ENCODE assay signal across 18 cellular contexts in the genomic region with DNA sequence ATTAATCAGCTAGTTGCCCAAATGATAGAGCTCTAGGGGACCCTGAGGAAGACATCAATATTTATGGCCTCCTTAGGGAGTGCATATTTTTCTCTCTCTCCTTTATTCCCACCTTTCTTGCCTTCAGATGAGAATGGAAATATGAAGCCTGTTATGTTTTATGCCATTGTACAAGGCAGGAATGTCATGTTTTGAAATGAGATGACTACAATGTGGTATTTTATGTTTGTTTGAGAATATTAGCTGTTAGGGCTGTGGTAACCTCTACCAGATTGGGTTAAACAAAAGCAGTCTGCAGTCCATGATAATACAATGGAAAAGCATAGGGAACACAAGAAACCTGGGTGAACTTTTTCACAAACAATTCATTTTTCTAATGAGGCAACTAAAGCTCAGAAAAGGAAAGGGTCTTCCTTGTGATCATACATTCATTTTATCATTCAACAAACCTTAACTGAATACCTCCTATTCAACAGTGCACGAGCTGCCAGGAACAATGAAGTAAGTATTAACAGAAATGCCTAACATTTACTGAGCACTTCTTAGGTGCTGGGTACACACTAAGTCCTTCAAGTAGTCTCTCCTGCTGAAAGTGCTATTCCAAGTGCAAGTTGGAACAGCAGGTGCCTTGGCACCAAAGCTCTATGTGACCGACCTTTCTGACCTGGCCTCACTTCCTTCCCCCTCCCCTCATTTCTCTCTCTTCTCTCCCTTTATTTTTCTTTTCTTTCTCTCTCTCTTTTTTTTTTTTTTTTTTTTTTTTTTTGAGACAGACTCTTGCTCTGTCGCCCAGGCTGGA.
"Had no signal": no experiment of that assay in that cellular context is flagged by ENCODE, and none has a peak within 500 bp of the region (broad histone marks: within the 10 kb centered on the region; RNA-seq: fewer than 3 reads in every experiment).

No MANE protein-coding gene starts in this region.

- H3K27ac ChIP-seq: ascending aorta, breast epithelium, coronary artery, pancreas, stomach had no signal

- ATAC-seq: activated T-cell treated with anti-CD3 and anti-CD28 coated beads, Interleukin-2, amount 50 U/mL, for 4 hours; naive thymus-derived CD8-positive, alpha-beta T cell; pancreas; stimulated activated effector memory CD8-positive, alpha-beta T cell treated with anti-CD3 and anti-CD28 coated beads, Interleukin-12 subunit alpha, Interleukin-12 subunit beta, amount 100 ng/mL, for 72 hours; T-cell had no signal

- H3K36me3 ChIP-seq: ascending aorta, breast epithelium, pancreas, stomach had no signal

- H3K9me3 ChIP-seq: ascending aorta, breast epithelium, pancreas, stomach had no signal

- H3K27me3 ChIP-seq: ascending aorta, breast epithelium had no signal

- DNase-seq: activated B cell treated with CpG ODN at 0.5 μM for 24 hours; activated CD4-positive, alpha-beta T cell treated with anti-CD3 and anti-CD28 coated beads, Interleukin-2, amount 50 U/mL, for 1 hour; activated CD8-positive, alpha-beta memory T cell treated with anti-CD3 and anti-CD28 coated beads, Interleukin-2, amount 50 U/mL, for 4 hours; activated effector memory CD4-positive, alpha-beta T cell treated with Interleukin-2 at 50 U/mL for 16 hours; activated naive CD4-positive, alpha-beta T cell treated with anti-CD3 and anti-CD28 coated beads, Interleukin-2, amount 50 U/mL, for 16 hours; activated T-cell treated with anti-CD3 and anti-CD28 coated beads, Interleukin-2, amount 50 U/mL, for 4 hours; foreskin melanocyte; head of caudate nucleus; naive thymus-derived CD8-positive, alpha-beta T cell; pancreas; stimulated activated CD4-positive, alpha-beta T cell treated with anti-CD3 and anti-CD28 coated beads, Interleukin-4, amount 100 ng/mL, for 24 hours; stomach; T-cell; trophoblast cell had no signal

- H3K4me1 ChIP-seq: ascending aorta, breast epithelium, pancreas, stomach had no signal

- H3K4me3 ChIP-seq: ascending aorta, breast epithelium, coronary artery, pancreas, stomach had no signal
